23 cellular contexts compared by ENCODE assay signal in the genomic region with DNA sequence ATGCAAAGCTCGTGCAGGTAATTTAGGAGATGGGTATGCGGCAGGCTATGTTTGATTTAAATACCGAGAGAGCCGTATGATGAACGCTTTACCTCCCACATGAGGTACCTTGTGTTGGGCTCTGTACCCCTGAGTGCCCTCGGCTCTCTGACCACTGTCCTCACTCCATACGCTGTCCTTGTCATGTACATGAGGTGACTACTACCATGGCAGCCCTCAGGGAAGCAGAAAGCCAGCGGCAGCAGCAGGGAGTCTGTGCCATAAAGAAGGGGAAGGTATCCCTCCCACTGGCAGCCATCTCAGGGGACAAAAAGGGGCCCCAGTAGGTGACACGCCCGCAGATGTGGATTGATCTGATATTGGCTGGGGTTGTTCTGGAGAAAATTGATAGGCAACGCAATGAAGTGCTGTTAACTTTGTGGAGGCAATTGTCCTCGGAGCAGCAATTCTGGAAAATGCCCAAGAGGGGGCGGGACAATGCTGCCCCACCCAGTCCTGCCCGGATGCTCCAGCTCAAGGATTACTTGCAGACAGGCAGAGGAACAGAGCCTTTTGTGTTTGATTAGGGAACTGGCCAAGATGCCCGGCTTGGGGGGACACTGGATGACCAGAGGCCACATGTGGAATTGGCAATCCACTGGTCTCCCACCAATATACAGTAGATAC. TPM values are rescaled to one million over a fixed set of nuclear protein-coding genes. Genes with fewer than 3 reads are reported as not detected.
DNase-seq lines count a peak whose midpoint lies in the region; ATAC-seq and TF ChIP-seq lines count a peak whose summit lies in the region.
"Had no signal": no experiment of that assay in that cellular context is flagged by ENCODE, and none has a peak within 500 bp of the region (broad histone marks: within the 10 kb centered on the region; RNA-seq: fewer than 3 reads in every experiment).

No MANE protein-coding gene starts in this region.

- no peaks in the 10 kb centered on the region for H3K4me1 Mint-ChIP-seq in endodermal cell
- H3K4me1 Mint-ChIP-seq in activated T-cell treated with anti-CD3 and anti-CD28 coated beads, Interleukin-2, amount 50 U/mL, for 72 hours (ENCODE audit: low read depth), result no peaks in the 10 kb centered on the region
- H3K4me1 Mint-ChIP-seq: CD8-positive, alpha-beta memory T cell had no signal

- H3K4me3 ChIP-seq in endodermal cell (ENCODE audit: low read length), result no peak overlapping the region
- H3K4me3 ChIP-seq in smooth muscle cell, result no peak overlapping the region
- H3K4me3 ChIP-seq: GM23248 had no signal

- TF ChIP-seq CTCF in 22Rv1 (IDR thresholded peaks at IDR 0.05), result peak; percentile 37
- TF ChIP-seq CTCF in endodermal cell (conservative IDR thresholded peaks at IDR 0.05), result peak; percentile 38
- TF ChIP-seq CTCF in smooth muscle cell (IDR thresholded peaks at IDR 0.05; ENCODE audit: borderline replicate concordance, insufficient read depth, poor library complexity, severe bottlenecking), result no peak

- WGBS in endodermal cell (ENCODE audit: insufficient coverage in 1 of 2, insufficient read length in 1 of 2), 2 experiments, result 85 to 93% methylated on average over 9 to 15 of the region's 15 CpGs
- 79% methylated on average over 15 of the region's 15 CpGs for WGBS in smooth muscle cell (ENCODE audit: low lambda C conversion rate)

- no peak for ATAC-seq in activated T-cell treated with anti-CD3 and anti-CD28 coated beads, Interleukin-2, amount 50 U/mL, for 72 hours (replicated peaks in 1 of 2)
- ATAC-seq: PC-3 had no signal

- no peaks in the 10 kb centered on the region for H3K36me3 Mint-ChIP-seq in endodermal cell (ENCODE audit: low read depth)
- no peaks in the 10 kb centered on the region for H3K36me3 Mint-ChIP-seq in activated T-cell treated with anti-CD3 and anti-CD28 coated beads, Interleukin-2, amount 50 U/mL, for 72 hours (ENCODE audit: insufficient read depth in 2 of 2)
- H3K36me3 Mint-ChIP-seq: CD8-positive, alpha-beta memory T cell had no signal

- no peak overlapping the region for H3K4me2 ChIP-seq in smooth muscle cell
- H3K4me2 ChIP-seq: KMS-11 had no signal

- H3K36me3 ChIP-seq in endodermal cell (ENCODE audit: control insufficient read depth, insufficient read depth, low read length), result no peaks in the 10 kb centered on the region
- no peaks in the 10 kb centered on the region for H3K36me3 ChIP-seq in smooth muscle cell (ENCODE audit: low read depth)

- H3K27me3 Mint-ChIP-seq in endodermal cell (ENCODE audit: insufficient read depth), result no peaks in the 10 kb centered on the region
- peaks cover 7% of the 10 kb centered on the region for H3K27me3 Mint-ChIP-seq in activated T-cell treated with anti-CD3 and anti-CD28 coated beads, Interleukin-2, amount 50 U/mL, for 72 hours (ENCODE audit: low read depth)

- H3K4me3 Mint-ChIP-seq in endodermal cell, result no peak overlapping the region
- no peak overlapping the region for H3K4me3 Mint-ChIP-seq in activated T-cell treated with anti-CD3 and anti-CD28 coated beads, Interleukin-2, amount 50 U/mL, for 72 hours
- H3K4me3 Mint-ChIP-seq: CD8-positive, alpha-beta memory T cell had no signal

- H2AFZ ChIP-seq in smooth muscle cell (ENCODE audit: low read depth), result no peak overlapping the region
- H2AFZ ChIP-seq: GM23248 had no signal

- no peaks in the 10 kb centered on the region for H3K79me2 ChIP-seq in smooth muscle cell (ENCODE audit: low read depth)

- H3K27me3 ChIP-seq in endodermal cell (ENCODE audit: control insufficient read depth, insufficient read depth, low read length, poor library complexity, severe bottlenecking), result no peaks in the 10 kb centered on the region
- peaks cover 7% of the 10 kb centered on the region for H3K27me3 ChIP-seq in smooth muscle cell (ENCODE audit: low read depth)

- H3K9me3 ChIP-seq in endodermal cell (ENCODE audit: control insufficient read depth, low read length) (no peaks in the 10 kb centered on the region), smooth muscle cell (replicated peaks; ENCODE audit: low read depth) (no peaks in the 10 kb centered on the region)

- no peaks in the 10 kb centered on the region for H3F3A ChIP-seq in smooth muscle cell (ENCODE audit: low read depth)

- DNase-seq in ELF-1 (ENCODE audit: low read depth, low spot score) (peak; percentile 10), NCI-H69 (lab: John Stamatoyannopoulos, UW) (peak; percentile 41), endodermal cell (no peak), smooth muscle cell (lab: John Stamatoyannopoulos, UW; ENCODE audit: unreplicated experiment) (no peak), nucleus accumbens (lab: John Stamatoyannopoulos, UW) (no peak)
- no peak for DNase-seq in activated T-cell treated with anti-CD3 and anti-CD28 coated beads, Interleukin-2, amount 50 U/mL, for 72 hours
- no peak for DNase-seq in stimulated activated CD8-positive, alpha-beta memory T cell treated with anti-CD3 and anti-CD28 coated beads, Interleukin-4, amount 100 ng/mL, for 48 hours
- DNase-seq: ACHN; C1 segment of cervical spinal cord; CD8-positive, alpha-beta memory T cell; DND-41; GF-D8; GM23248; NCI-H1417 treated with DMSO at 0.1 percent for 48 hours; NCI-H2029; NCI-H2171; NCI-H446; NCI-H774; PC-3; SIG-M5 had no signal

- no peak overlapping the region for H3K27ac Mint-ChIP-seq in endodermal cell
- H3K27ac Mint-ChIP-seq in activated T-cell treated with anti-CD3 and anti-CD28 coated beads, Interleukin-2, amount 50 U/mL, for 72 hours, result no peak overlapping the region

- H3K4me1 ChIP-seq in endodermal cell (ENCODE audit: control insufficient read depth, insufficient read depth, low read length) (no peaks in the 10 kb centered on the region), smooth muscle cell (ENCODE audit: low read depth) (no peaks in the 10 kb centered on the region)

- H3K27ac ChIP-seq in 22Rv1 (no peak overlapping the region), endodermal cell (ENCODE audit: low read depth, low read length) (no peak overlapping the region), smooth muscle cell (ENCODE audit: low read depth) (no peak overlapping the region)
- H3K27ac ChIP-seq: GM23248, KMS-11, RWPE1 had no signal

- H4K20me1 ChIP-seq in smooth muscle cell (ENCODE audit: low read depth), result no peaks in the 10 kb centered on the region

- H3K9ac ChIP-seq in endodermal cell (ENCODE audit: extremely low read depth, low read length, poor library complexity, severe bottlenecking) (no peak overlapping the region), smooth muscle cell (ENCODE audit: low read depth) (no peak overlapping the region)
- H3K9ac ChIP-seq: GM23248, KMS-11 had no signal

- no peaks in the 10 kb centered on the region for H3K9me3 Mint-ChIP-seq in endodermal cell
- no peaks in the 10 kb centered on the region for H3K9me3 Mint-ChIP-seq in activated T-cell treated with anti-CD3 and anti-CD28 coated beads, Interleukin-2, amount 50 U/mL, for 72 hours
- H3K9me3 Mint-ChIP-seq: CD8-positive, alpha-beta memory T cell had no signal

RNA-seq across cellular contexts. Expression of gene HSF2, which starts 38.0 kb away (rescaled TPM):
- 10 to 100 TPM; 21.0 to 34.2 TPM for total RNA-seq in endodermal cell
- polyA plus RNA-seq in endodermal cell (2013, experiment 1 of 2), result 43.1 TPM
- 41.2 TPM for polyA plus RNA-seq in endodermal cell (2013, experiment 2 of 2)
- total RNA-seq in activated T-cell treated with anti-CD3 and anti-CD28 coated beads, Interleukin-2, amount 50 U/mL, for 72 hours, result 10 to 100 TPM; 15.1 to 20.0 TPM
- total RNA-seq in smooth muscle cell, result 39.5 and 48.6 TPM in 2 replicates
- 12.1 and 12.2 TPM in 2 replicates for polyA plus RNA-seq in smooth muscle cell

Comparison
In these comparisons a context has a peak if more than half of its experiments do, and no peak if none do; other contexts are left out.
1. DNase-seq: peak in ELF-1 (single experiment) and NCI-H69 (single experiment); none in endodermal cell (single experiment), activated T-cell treated with anti-CD3 and anti-CD28 coated beads, Interleukin-2, amount 50 U/mL, for 72 hours (0 of 2), stimulated activated CD8-positive, alpha-beta memory T cell treated with anti-CD3 and anti-CD28 coated beads, Interleukin-4, amount 100 ng/mL, for 48 hours (single experiment), smooth muscle cell (single experiment) and nucleus accumbens (0 of 56).